8 cellular contexts compared by ENCODE assay signal in the genomic region with DNA sequence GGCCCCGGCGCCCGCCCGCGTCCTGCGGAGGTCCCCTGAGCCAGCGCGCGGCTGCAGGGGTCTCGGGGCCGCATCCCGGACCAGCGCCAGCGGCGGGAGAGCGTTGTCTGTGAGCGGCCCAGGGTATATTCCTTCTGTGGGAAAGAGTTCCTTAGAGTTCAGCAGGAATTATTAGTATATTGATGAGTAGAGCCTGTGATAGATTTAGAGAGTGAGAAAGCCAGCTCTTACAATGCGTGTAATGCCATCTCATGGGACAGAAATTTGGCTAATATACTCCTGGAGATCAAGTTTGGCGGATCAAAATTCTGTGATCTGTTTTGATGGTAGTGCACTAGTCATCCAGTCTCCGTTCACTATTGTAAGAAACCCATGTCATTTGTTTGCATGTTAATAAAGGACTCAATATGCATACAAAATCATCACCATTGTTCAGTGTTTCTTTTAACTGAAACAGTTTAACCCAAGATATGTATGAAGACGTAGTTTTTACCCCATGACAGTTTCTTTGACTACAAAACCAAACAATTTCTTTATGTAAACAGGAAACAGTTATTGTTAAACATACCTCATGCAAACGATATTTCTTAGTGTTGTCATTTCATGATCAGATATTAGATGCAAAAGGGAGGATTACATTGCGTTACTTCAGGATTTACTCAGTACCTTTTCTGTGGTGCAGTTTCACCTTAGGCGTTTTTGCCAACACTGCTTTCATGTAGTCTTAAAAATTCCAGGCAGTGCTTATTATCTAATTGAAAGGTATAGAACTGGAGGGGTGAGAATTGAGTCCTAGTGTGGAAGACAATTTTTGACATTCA. TPM values are rescaled to one million over a fixed set of nuclear protein-coding genes. Genes with fewer than 3 reads are reported as not detected.
DNase-seq lines count a peak whose midpoint lies in the region; ATAC-seq, FAIRE-seq and TF ChIP-seq lines count a peak whose summit lies in the region.

No MANE protein-coding gene starts in this region.

- TF ChIP-seq CTCF in keratinocyte (optimal IDR thresholded peaks at IDR 0.05 in 1 of 3, IDR thresholded peaks at IDR 0.05 in 1 of 3, conservative IDR thresholded peaks at IDR 0.05 in 1 of 3; ENCODE audit: extremely low read depth in 1 of 3, insufficient read depth in 2 of 3, low read length in 3 of 3) (no peak), tibial artery (IDR thresholded peaks at IDR 0.05) (no peak)

- H3K9me3 ChIP-seq in keratinocyte (ENCODE audit: control insufficient read depth, low read depth, low read length), result no peaks in the 10 kb centered on the region
- H3K9me3 ChIP-seq in tibial artery, result no peaks in the 10 kb centered on the region

- no peak for DNase-seq in activated T-cell treated with anti-CD3 and anti-CD28 coated beads, Interleukin-2, amount 50 U/mL, for 4 hours
- DNase-seq in activated T-cell treated with anti-CD3 and anti-CD28 coated beads, Interleukin-2, amount 50 U/mL, for 48 hours, result no peak
- DNase-seq in keratinocyte (ENCODE audit: low read depth, low spot score) (no peak), tibial artery (no peak), AG08395 (ENCODE audit: low spot score) (no peak), hippocampal formation (lab: John Stamatoyannopoulos, UW) (no peak)
- DNase-seq in stimulated activated CD4-positive, alpha-beta T cell treated with anti-CD3 and anti-CD28 coated beads, Interleukin-4, amount 100 ng/mL, for 4 hours, result no peak

- H3K4me1 Mint-ChIP-seq in activated T-cell treated with anti-CD3 and anti-CD28 coated beads, Interleukin-2, amount 50 U/mL, for 4 hours (ENCODE audit: low read depth), result peaks cover 16% of the 10 kb centered on the region
- H3K4me1 Mint-ChIP-seq in activated naive CD8-positive, alpha-beta T cell (ENCODE audit: low read depth), result peaks cover 17% of the 10 kb centered on the region

- peak; percentile 76 for FAIRE-seq in keratinocyte (lab: Jason Lieb, UNC)

- H3K4me2 ChIP-seq in keratinocyte (ENCODE audit: control insufficient read depth, extremely low read depth, insufficient read depth, low read depth, low read length), result peak overlapping the region; percentile 88

- H3K79me2 ChIP-seq in keratinocyte (ENCODE audit: control insufficient read depth, insufficient read depth, low read length), result no peaks in the 10 kb centered on the region

- no peaks in the 10 kb centered on the region for H3K36me3 ChIP-seq in keratinocyte (ENCODE audit: control insufficient read depth in 2 of 2, extremely low read depth in 1 of 2, insufficient read depth in 2 of 2, low read length in 2 of 2)
- no peaks in the 10 kb centered on the region for H3K36me3 ChIP-seq in tibial artery

- no peaks in the 10 kb centered on the region for H4K20me1 ChIP-seq in keratinocyte (ENCODE audit: control insufficient read depth, extremely low read depth, insufficient read depth, low read length)

- ATAC-seq in activated T-cell treated with anti-CD3 and anti-CD28 coated beads, Interleukin-2, amount 50 U/mL, for 4 hours, result no peak

- intact Hi-C loops in tibial artery (cut with DNase I; ENCODE audit: low total_unique reads), result no loop called here

- H3K27me3 Mint-ChIP-seq in activated T-cell treated with anti-CD3 and anti-CD28 coated beads, Interleukin-2, amount 50 U/mL, for 4 hours (ENCODE audit: low read depth), result peaks cover 36% of the 10 kb centered on the region
- H3K27me3 Mint-ChIP-seq in activated naive CD8-positive, alpha-beta T cell, result peaks cover 28% of the 10 kb centered on the region

- H3K27ac Mint-ChIP-seq in activated naive CD8-positive, alpha-beta T cell, result no peak overlapping the region

- dilution Hi-C loops in keratinocyte (cut with MboI; ENCODE audit: extremely low pct_ligation_motif_present, low sequenced_read_pairs), result no loop called here

- H3K4me1 ChIP-seq in keratinocyte (ENCODE audit: control insufficient read depth, extremely low read depth, insufficient read depth, low read length), result peaks cover 7% of the 10 kb centered on the region
- peaks cover 0 to 21% (median 16%) of the 10 kb centered on the region in 4 donors for H3K4me1 ChIP-seq in tibial artery

- peaks cover 2% of the 10 kb centered on the region for H3K36me3 Mint-ChIP-seq in activated T-cell treated with anti-CD3 and anti-CD28 coated beads, Interleukin-2, amount 50 U/mL, for 4 hours (ENCODE audit: insufficient read depth)
- no peaks in the 10 kb centered on the region for H3K36me3 Mint-ChIP-seq in activated naive CD8-positive, alpha-beta T cell

- peak overlapping the region; percentile 69 for H3K9ac ChIP-seq in keratinocyte (ENCODE audit: control insufficient read depth, extremely low read depth, insufficient read depth, low read length)

- no peak overlapping the region for H3K27ac ChIP-seq in keratinocyte (ENCODE audit: control insufficient read depth, insufficient read depth, low read length)
- peak overlapping the region in 1 of 2 donors; percentile 7 for H3K27ac ChIP-seq in tibial artery

- H3K27me3 ChIP-seq in keratinocyte (ENCODE audit: control insufficient read depth, extremely low read depth, insufficient read depth, low read length) (no peaks in the 10 kb centered on the region), tibial artery (peaks cover 0 to 21% of the 10 kb centered on the region in 2 donors)

- H3K9me1 ChIP-seq in keratinocyte (ENCODE audit: control insufficient read depth, extremely low read depth, insufficient read depth, low read length), result no peaks in the 10 kb centered on the region

- H3K4me3 ChIP-seq in keratinocyte (ENCODE audit: control insufficient read depth in 2 of 3, extremely low read depth in 1 of 3, insufficient read depth in 2 of 3, low read depth in 1 of 3, low read length in 3 of 3), result peak overlapping the region; percentile 67 to 85 (median 75)
- peak overlapping the region; percentile 64 to 83 for H3K4me3 ChIP-seq in tibial artery

- H3K9me3 Mint-ChIP-seq in activated T-cell treated with anti-CD3 and anti-CD28 coated beads, Interleukin-2, amount 50 U/mL, for 4 hours, result no peaks in the 10 kb centered on the region
- no peaks in the 10 kb centered on the region for H3K9me3 Mint-ChIP-seq in activated naive CD8-positive, alpha-beta T cell (ENCODE audit: low read depth)

- H3K4me3 Mint-ChIP-seq in activated T-cell treated with anti-CD3 and anti-CD28 coated beads, Interleukin-2, amount 50 U/mL, for 4 hours, result peak overlapping the region; percentile 76
- peak overlapping the region; percentile 77 for H3K4me3 Mint-ChIP-seq in activated naive CD8-positive, alpha-beta T cell

- peak overlapping the region; percentile 90 for H2AFZ ChIP-seq in keratinocyte (ENCODE audit: control insufficient read depth, low read length)

RNA-seq across cellular contexts. Expression of a gene that starts 9.9 kb away (rescaled TPM):
- total RNA-seq in activated T-cell treated with anti-CD3 and anti-CD28 coated beads, Interleukin-2, amount 50 U/mL, for 4 hours, result under 1 TPM in 2 of 3 donors, not detected in 1; 0.05 to 0.18 TPM
- polyA plus RNA-seq in keratinocyte, result 1.1 to 1.8 TPM (median 1.2 TPM) in 3 replicates
- 1.4 TPM for polyA plus RNA-seq in keratinocyte (2011; ENCODE audit: low read depth)
- 0.38 and 0.69 TPM in 2 replicates for polyA plus RNA-seq in keratinocyte (2011; cell fraction: cytosol; rRNA removed)
- polyA plus RNA-seq in keratinocyte (2011; cell fraction: nucleus; rRNA removed), result 2.0 and 2.8 TPM in 2 replicates
- 0.41 and 0.86 TPM in 2 replicates for polyA plus RNA-seq in keratinocyte (2012; ENCODE audit: low replicate concordance)
- polyA minus RNA-seq in keratinocyte, result 1.9 to 3.1 TPM (median 2.2 TPM) in 3 replicates
- 0.58 TPM for polyA minus RNA-seq in keratinocyte (2011; cell fraction: cytosol; rRNA and poly(A)+ RNA removed)
- polyA minus RNA-seq in keratinocyte (2011; cell fraction: nucleus; rRNA and poly(A)+ RNA removed), result 2.5 and 3.3 TPM in 2 replicates
